1 cellular context compared by ENCODE assay signal in genomic region chr1:9836632-9836960, GRCh38.
TF ChIP-seq lines count a peak whose summit lies in the region.

No MANE protein-coding gene starts in this region.

TF ChIP-seq in HepG2, 621 proteins besides CTCF, POLR2A, EP300 and RAD21 (continued from another document):
- TF ChIP-seq, protein P1, sequence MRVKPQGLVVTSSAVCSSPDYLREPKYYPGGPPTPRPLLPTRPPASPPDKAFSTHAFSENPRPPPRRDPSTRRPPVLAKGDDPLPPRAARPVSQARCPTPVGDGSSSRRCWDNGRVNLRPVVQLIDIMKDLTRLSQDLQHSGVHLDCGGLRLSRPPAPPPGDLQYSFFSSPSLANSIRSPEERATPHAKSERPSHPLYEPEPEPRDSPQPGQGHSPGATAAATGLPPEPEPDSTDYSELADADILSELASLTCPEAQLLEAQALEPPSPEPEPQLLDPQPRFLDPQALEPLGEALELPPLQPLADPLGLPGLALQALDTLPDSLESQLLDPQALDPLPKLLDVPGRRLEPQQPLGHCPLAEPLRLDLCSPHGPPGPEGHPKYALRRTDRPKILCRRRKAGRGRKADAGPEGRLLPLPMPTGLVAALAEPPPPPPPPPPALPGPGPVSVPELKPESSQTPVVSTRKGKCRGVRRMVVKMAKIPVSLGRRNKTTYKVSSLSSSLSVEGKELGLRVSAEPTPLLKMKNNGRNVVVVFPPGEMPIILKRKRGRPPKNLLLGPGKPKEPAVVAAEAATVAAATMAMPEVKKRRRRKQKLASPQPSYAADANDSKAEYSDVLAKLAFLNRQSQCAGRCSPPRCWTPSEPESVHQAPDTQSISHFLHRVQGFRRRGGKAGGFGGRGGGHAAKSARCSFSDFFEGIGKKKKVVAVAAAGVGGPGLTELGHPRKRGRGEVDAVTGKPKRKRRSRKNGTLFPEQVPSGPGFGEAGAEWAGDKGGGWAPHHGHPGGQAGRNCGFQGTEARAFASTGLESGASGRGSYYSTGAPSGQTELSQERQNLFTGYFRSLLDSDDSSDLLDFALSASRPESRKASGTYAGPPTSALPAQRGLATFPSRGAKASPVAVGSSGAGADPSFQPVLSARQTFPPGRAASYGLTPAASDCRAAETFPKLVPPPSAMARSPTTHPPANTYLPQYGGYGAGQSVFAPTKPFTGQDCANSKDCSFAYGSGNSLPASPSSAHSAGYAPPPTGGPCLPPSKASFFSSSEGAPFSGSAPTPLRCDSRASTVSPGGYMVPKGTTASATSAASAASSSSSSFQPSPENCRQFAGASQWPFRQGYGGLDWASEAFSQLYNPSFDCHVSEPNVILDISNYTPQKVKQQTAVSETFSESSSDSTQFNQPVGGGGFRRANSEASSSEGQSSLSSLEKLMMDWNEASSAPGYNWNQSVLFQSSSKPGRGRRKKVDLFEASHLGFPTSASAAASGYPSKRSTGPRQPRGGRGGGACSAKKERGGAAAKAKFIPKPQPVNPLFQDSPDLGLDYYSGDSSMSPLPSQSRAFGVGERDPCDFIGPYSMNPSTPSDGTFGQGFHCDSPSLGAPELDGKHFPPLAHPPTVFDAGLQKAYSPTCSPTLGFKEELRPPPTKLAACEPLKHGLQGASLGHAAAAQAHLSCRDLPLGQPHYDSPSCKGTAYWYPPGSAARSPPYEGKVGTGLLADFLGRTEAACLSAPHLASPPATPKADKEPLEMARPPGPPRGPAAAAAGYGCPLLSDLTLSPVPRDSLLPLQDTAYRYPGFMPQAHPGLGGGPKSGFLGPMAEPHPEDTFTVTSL (CRISPR knock-in tag; IDR thresholded peaks at IDR 0.05; ENCODE audit: borderline replicate concordance) = no peak
- TF ChIP-seq ETS1 (CRISPR knock-in tag; IDR thresholded peaks at IDR 0.05) = no peak
- TF ChIP-seq MIER3 (CRISPR knock-in tag; IDR thresholded peaks at IDR 0.05; ENCODE audit: borderline replicate concordance) = no peak
